Comparison of ENCODE assay signal across 8 cellular contexts in genomic region chr6:35663447-35664235, GRCh38. TPM values are rescaled to one million over a fixed set of nuclear protein-coding genes. Genes with fewer than 3 reads are reported as not detected.
DNase-seq lines count a peak whose midpoint lies in the region; ATAC-seq and TF ChIP-seq lines count a peak whose summit lies in the region.

No MANE protein-coding gene starts in this region.

- intact Hi-C loops in CD4-positive, alpha-beta T cell (cut with DNase I, micrococcal nuclease): loop anchor here in 1 of 2 experiments (2.0 kb wide), 5 partner anchors 15 to 73 kb away; partner anchors contain the start of gene ARMC12
- intact Hi-C loops in naive thymus-derived CD4-positive, alpha-beta T cell (cut with micrococcal nuclease): loop anchor here in 1 of 2 donors (1.0 to 2.0 kb wide), 4 partner anchors 7 to 73 kb away; no protein-coding TSS in a partner anchor

- peak; percentile 77 for ATAC-seq in CD4-positive, alpha-beta T cell (ENCODE audit: poor library complexity)
- peak; percentile 82 for ATAC-seq in naive thymus-derived CD4-positive, alpha-beta T cell
- no peak for ATAC-seq in HG03039 (IDR thresholded peaks at IDR 0.05; ENCODE audit: unreplicated experiment)

- H3K36me3 Mint-ChIP-seq in CD4-positive, alpha-beta T cell (ENCODE audit: low read depth): peaks cover 4% of the 10 kb centered on the region
- H3K36me3 Mint-ChIP-seq in naive thymus-derived CD4-positive, alpha-beta T cell: peaks cover 0 to 4% (median 0%) of the 10 kb centered on the region in 5 donors
- no peaks in the 10 kb centered on the region for H3K36me3 Mint-ChIP-seq in progenitor cell of endocrine pancreas (ENCODE audit: insufficient read depth)
- H3K36me3 Mint-ChIP-seq in nephron progenitor cell (ENCODE audit: low read depth): peaks cover 4% of the 10 kb centered on the region

- no peak for TF ChIP-seq CTCF in CD4-positive, alpha-beta T cell (IDR thresholded peaks at IDR 0.05)
- TF ChIP-seq CTCF in progenitor cell of endocrine pancreas (IDR thresholded peaks at IDR 0.05; ENCODE audit: unreplicated experiment) (no peak), nephron progenitor cell (IDR thresholded peaks at IDR 0.05) (no peak)

- CTCF ChIA-PET in CD4-positive, alpha-beta T cell (lab: Charles Lee): interaction anchor here (0.9 to 2.6 kb wide), 10 partner anchors 8 to 78 kb away, joined by 3 to 17 read pairs (median 4); partner anchors contain the start of gene ARMC12
- CTCF ChIA-PET in naive thymus-derived CD4-positive, alpha-beta T cell (lab: Charles Lee): interaction anchor here (0.7 to 3.3 kb wide), 11 partner anchors 10 to 478 kb away, joined by 3 to 20 read pairs (median 5); partner anchors contain the start of gene ARMC12

- peaks cover 33% of the 10 kb centered on the region for H3K4me1 ChIP-seq in effector memory CD4-positive, alpha-beta T cell (ENCODE audit: control insufficient read depth, insufficient read depth, low read length, poor library complexity, severe bottlenecking)
- peaks cover 25 to 46% of the 10 kb centered on the region in 2 donors for H3K4me1 ChIP-seq in naive thymus-derived CD4-positive, alpha-beta T cell (ENCODE audit: control insufficient read depth in 2 of 2, insufficient read depth in 2 of 2, low read length in 2 of 2)

- POLR2A ChIA-PET in CD4-positive, alpha-beta T cell (lab: Charles Lee): interaction anchor here (1.0 to 2.8 kb wide), 12 partner anchors 10 to 195 kb away, joined by 3 to 10 read pairs (median 4); partner anchors contain the start of gene RPL10A
- POLR2A ChIA-PET in naive thymus-derived CD4-positive, alpha-beta T cell (lab: Charles Lee): interaction anchor here (0.7 to 3.4 kb wide), 14 partner anchors 9 to 321 kb away, joined by 3 to 20 read pairs (median 5); partner anchors contain the start of gene PPARD

- no peaks in the 10 kb centered on the region for H3K9me3 ChIP-seq in CD4-positive, alpha-beta T cell (ENCODE audit: control insufficient read depth, low read length)
- H3K9me3 ChIP-seq in effector memory CD4-positive, alpha-beta T cell (ENCODE audit: control insufficient read depth, low read length): no peaks in the 10 kb centered on the region
- H3K9me3 ChIP-seq in naive thymus-derived CD4-positive, alpha-beta T cell (ENCODE audit: control insufficient read depth in 2 of 3, low read length in 3 of 3): no peaks in the 10 kb centered on the region

- H3K4me3 Mint-ChIP-seq in CD4-positive, alpha-beta T cell: no peak overlapping the region
- H3K4me3 Mint-ChIP-seq in naive thymus-derived CD4-positive, alpha-beta T cell: no peak overlapping the region
- H3K4me3 Mint-ChIP-seq in progenitor cell of endocrine pancreas (ENCODE audit: low read depth) (no peak overlapping the region), nephron progenitor cell (no peak overlapping the region)

- H3K9me3 Mint-ChIP-seq in CD4-positive, alpha-beta T cell: no peaks in the 10 kb centered on the region
- H3K9me3 Mint-ChIP-seq in naive thymus-derived CD4-positive, alpha-beta T cell: no peaks in the 10 kb centered on the region
- H3K9me3 Mint-ChIP-seq in progenitor cell of endocrine pancreas (ENCODE audit: low read depth): no peaks in the 10 kb centered on the region
- H3K9me3 Mint-ChIP-seq in nephron progenitor cell: no peaks in the 10 kb centered on the region

- H3K27me3 ChIP-seq in CD4-positive, alpha-beta T cell (ENCODE audit: control insufficient read depth, insufficient read depth, low read length): no peaks in the 10 kb centered on the region
- H3K27me3 ChIP-seq in effector memory CD4-positive, alpha-beta T cell (replicated peaks; ENCODE audit: control insufficient read depth, insufficient read depth, low read length, poor library complexity, severe bottlenecking): no peaks in the 10 kb centered on the region
- H3K27me3 ChIP-seq in naive thymus-derived CD4-positive, alpha-beta T cell (ENCODE audit: control insufficient read depth in 2 of 2, insufficient read depth in 2 of 2, low read length in 2 of 2): no peaks in the 10 kb centered on the region

- H3K27ac Mint-ChIP-seq in CD4-positive, alpha-beta T cell: no peak overlapping the region
- H3K27ac Mint-ChIP-seq in naive thymus-derived CD4-positive, alpha-beta T cell: no peak overlapping the region
- H3K27ac Mint-ChIP-seq in progenitor cell of endocrine pancreas (no peak overlapping the region), nephron progenitor cell (no peak overlapping the region)

- H3K27ac ChIP-seq in CD4-positive, alpha-beta T cell (ENCODE audit: low read depth, low read length): peak overlapping the region; percentile 55
- H3K27ac ChIP-seq in effector memory CD4-positive, alpha-beta T cell (ENCODE audit: insufficient read depth, low read length, poor library complexity, severe bottlenecking): peak overlapping the region; percentile 37
- peak overlapping the region; percentile 76 for H3K27ac ChIP-seq in naive thymus-derived CD4-positive, alpha-beta T cell (ENCODE audit: low read depth, low read length)

- H3K4me1 Mint-ChIP-seq in CD4-positive, alpha-beta T cell (ENCODE audit: low read depth): peaks cover 26% of the 10 kb centered on the region
- peaks cover 8 to 27% (median 18%) of the 10 kb centered on the region in 7 donors for H3K4me1 Mint-ChIP-seq in naive thymus-derived CD4-positive, alpha-beta T cell
- no peaks in the 10 kb centered on the region for H3K4me1 Mint-ChIP-seq in progenitor cell of endocrine pancreas (ENCODE audit: low read depth)
- H3K4me1 Mint-ChIP-seq in nephron progenitor cell: no peaks in the 10 kb centered on the region

- H3K36me3 ChIP-seq in effector memory CD4-positive, alpha-beta T cell (ENCODE audit: control insufficient read depth, insufficient read depth, low read length): no peaks in the 10 kb centered on the region
- H3K36me3 ChIP-seq in naive thymus-derived CD4-positive, alpha-beta T cell (ENCODE audit: control insufficient read depth in 2 of 3, insufficient read depth in 3 of 3, low read length in 3 of 3): no peaks in the 10 kb centered on the region

- peak overlapping the region; percentile 1 for H3K4me3 ChIP-seq in effector memory CD4-positive, alpha-beta T cell (ENCODE audit: insufficient read depth, low read depth, low read length, poor library complexity, severe bottlenecking)
- H3K4me3 ChIP-seq in naive thymus-derived CD4-positive, alpha-beta T cell (ENCODE audit: low read length): peak overlapping the region; percentile 21

- no peak for DNase-seq in CD4-positive, alpha-beta T cell
- DNase-seq in M059J (ENCODE audit: low read depth): peak; percentile 81
- DNase-seq in effector memory CD4-positive, alpha-beta T cell: no peak
- DNase-seq in naive thymus-derived CD4-positive, alpha-beta T cell: peak in 6 of 9 donors; percentile 28 to 45 (median 36)
- no peak for DNase-seq in progenitor cell of endocrine pancreas (ENCODE audit: low spot score, unreplicated experiment)
- no peak for DNase-seq in NCI-H2081 (lab: John Stamatoyannopoulos, UW)
- DNase-seq in nephron progenitor cell: no peak

- no peaks in the 10 kb centered on the region for H3K27me3 Mint-ChIP-seq in CD4-positive, alpha-beta T cell
- no peaks in the 10 kb centered on the region for H3K27me3 Mint-ChIP-seq in naive thymus-derived CD4-positive, alpha-beta T cell
- H3K27me3 Mint-ChIP-seq in progenitor cell of endocrine pancreas (no peaks in the 10 kb centered on the region), nephron progenitor cell (ENCODE audit: low read depth, poor library complexity) (no peaks in the 10 kb centered on the region)

RNA-seq across cellular contexts. Expression of gene FKBP5, which starts 25.1 kb away (rescaled TPM):
- total RNA-seq in CD4-positive, alpha-beta T cell: 10 to 100 TPM; 72.6 to 75.9 TPM
- 10.7 and 14.9 TPM in 2 replicates for total RNA-seq in M059J (2014; rRNA removed; shearing (Covaris generic))
- total RNA-seq in naive thymus-derived CD4-positive, alpha-beta T cell: 10 to 100 TPM; 56.7 to 83.3 (median 79.4) TPM
- polyA plus RNA-seq in naive thymus-derived CD4-positive, alpha-beta T cell: 100 to 1,000 TPM; 101 to 324 TPM
- 5.9 and 6.9 TPM in 2 replicates for total RNA-seq in progenitor cell of endocrine pancreas

Comparison
In these comparisons a context has a peak if more than half of its experiments do, and no peak if none do; other contexts are left out.
1. DNase-seq: peak in M059J (single experiment) and naive thymus-derived CD4-positive, alpha-beta T cell (6 of 9); none in CD4-positive, alpha-beta T cell (0 of 10), effector memory CD4-positive, alpha-beta T cell (0 of 3), progenitor cell of endocrine pancreas (single experiment), NCI-H2081 (0 of 2) and nephron progenitor cell (single experiment).
2. Peak in every context shown above with its lines, with median percentiles within 50 percentile points of each other: H3K27ac ChIP-seq.